ENCODE assay signal across 29 cellular contexts in genomic region chr11:92449780-92450179, GRCh38.
"Had no signal": no experiment of that assay in that cellular context is flagged by ENCODE, and none has a peak within 500 bp of the region (broad histone marks: within the 10 kb centered on the region; RNA-seq: fewer than 3 reads in every experiment).

No MANE protein-coding gene starts in this region.

- H3K27ac Mint-ChIP-seq: immature natural killer cell; mesothelial cell of epicardium; natural killer cell; nephron progenitor cell; stimulated activated naive CD8-positive, alpha-beta T cell treated with anti-CD3 and anti-CD28 coated beads, Interleukin-15, Interleukin-2, amounts not matched to agents 100 ng/mL and 50 ng/mL, for 24 hours had no signal

- H3K36me3 Mint-ChIP-seq: immature natural killer cell, mesothelial cell of epicardium, naive B cell, natural killer cell had no signal

- H3K36me3 ChIP-seq: left ventricle myocardium inferior, pancreas, prostate gland, suprapubic skin, thoracic aorta, tibial artery, upper lobe of right lung had no signal

- H3K9me3 ChIP-seq: left ventricle myocardium inferior, pancreas, prostate gland, suprapubic skin, thoracic aorta, tibial artery, upper lobe of right lung had no signal

- ATAC-seq: natural killer cell, pancreas, right cardiac atrium, sciatic nerve, upper lobe of right lung had no signal

- H3K27me3 Mint-ChIP-seq: naive B cell; stimulated activated naive CD8-positive, alpha-beta T cell treated with anti-CD3 and anti-CD28 coated beads, Interleukin-15, Interleukin-2, amounts not matched to agents 100 ng/mL and 50 ng/mL, for 24 hours had no signal

- H3K4me3 Mint-ChIP-seq: immature natural killer cell; mesothelial cell of epicardium; naive B cell; natural killer cell; stimulated activated naive CD8-positive, alpha-beta T cell treated with anti-CD3 and anti-CD28 coated beads, Interleukin-15, Interleukin-2, amounts not matched to agents 100 ng/mL and 50 ng/mL, for 24 hours had no signal

- H3K4me3 ChIP-seq: left ventricle myocardium inferior, lung, pancreas, prostate gland, skin epidermis, suprapubic skin, thoracic aorta, tibial artery, upper lobe of right lung had no signal

- H3K9me3 Mint-ChIP-seq: mesothelial cell of epicardium, naive B cell, nephron progenitor cell had no signal

- H3K4me1 ChIP-seq: left ventricle myocardium inferior, pancreas, prostate gland, suprapubic skin, upper lobe of right lung had no signal

- H3K4me1 Mint-ChIP-seq: immature natural killer cell, natural killer cell had no signal

- H3K27ac ChIP-seq: left ventricle myocardium inferior, pancreas, prostate gland, skin epidermis, suprapubic skin, thoracic aorta, tibial artery, upper lobe of right lung had no signal

- DNase-seq: hypothalamus; immature natural killer cell; kidney; left ventricle myocardium inferior; mesendoderm; naive B cell; natural killer cell; nephron progenitor cell; nucleus accumbens; pancreas; posterior cingulate gyrus; retina; right cardiac atrium; stimulated activated CD4-positive, alpha-beta T cell treated with anti-CD3 and anti-CD28 coated beads, Interleukin-12 subunit alpha, Interleukin-12 subunit beta, amount 100 ng/mL, for 4 hours; stimulated activated CD4-positive, alpha-beta T cell treated with anti-CD3 and anti-CD28 coated beads, Interleukin-15, amount 100 ng/mL, for 24 hours; stimulated activated CD4-positive, alpha-beta T cell treated with anti-CD3 and anti-CD28 coated beads, Interleukin-2, amount 100 ng/mL, for 24 hours; stimulated activated CD4-positive, alpha-beta T cell treated with anti-CD3 and anti-CD28 coated beads, Interleukin-4, amount 100 ng/mL, for 1 hour; stimulated activated naive CD4-positive, alpha-beta T cell; tibial artery; trophoblast cell; upper lobe of right lung had no signal
